In the genomic region with DNA sequence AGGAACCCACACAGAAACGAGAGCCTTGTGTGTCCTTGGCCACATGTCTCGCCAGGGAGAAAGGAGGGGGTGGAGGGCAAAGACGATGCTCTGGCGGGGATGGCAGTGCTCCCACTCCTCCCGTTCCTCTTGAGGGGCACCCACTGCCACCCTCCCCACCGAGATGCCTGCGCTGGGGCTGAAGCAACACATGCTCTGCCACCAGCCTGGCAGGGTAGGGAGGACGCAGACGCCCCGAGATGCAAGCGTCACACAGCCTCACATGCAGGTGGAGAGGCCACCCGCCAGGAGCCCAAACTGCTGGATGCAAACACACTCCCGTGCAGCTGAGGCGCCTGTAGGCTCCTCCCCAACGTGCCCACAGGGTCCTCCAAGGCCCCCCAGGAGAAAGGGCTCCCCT, we compare ENCODE assay signal across 20 cellular contexts. TPM values are rescaled to one million over a fixed set of nuclear protein-coding genes. Genes with fewer than 3 reads are reported as not detected.
DNase-seq lines count a peak whose midpoint lies in the region; ATAC-seq and TF ChIP-seq lines count a peak whose summit lies in the region.
"Had no signal": no experiment of that assay in that cellular context is flagged by ENCODE, and none has a peak within 500 bp of the region (broad histone marks: within the 10 kb centered on the region; RNA-seq: fewer than 3 reads in every experiment).

No MANE protein-coding gene starts in this region.

- peaks cover 8% of the 10 kb centered on the region for H3K4me1 ChIP-seq in CD8-positive, alpha-beta memory T cell (ENCODE audit: insufficient read depth, low read length)
- H3K4me1 ChIP-seq in HUES48 (ENCODE audit: control insufficient read depth, insufficient read depth, low read length) = no peaks in the 10 kb centered on the region
- H3K4me1 ChIP-seq: SJSA1 had no signal

- H3K4me1 Mint-ChIP-seq in CD8-positive, alpha-beta memory T cell = peaks cover 27 to 51% (median 27%) of the 10 kb centered on the region in 3 donors
- H3K4me1 Mint-ChIP-seq in brain (peaks cover 58% of the 10 kb centered on the region), nephron (peaks cover 28% of the 10 kb centered on the region)

- peak overlapping the region; percentile 7 to 87 (median 23) for H3K4me3 Mint-ChIP-seq in CD8-positive, alpha-beta memory T cell
- H3K4me3 Mint-ChIP-seq in brain (peak overlapping the region; percentile 61 to 99 (median 98)), nephron (peak overlapping the region; percentile 94 to 97 (median 97))

- no peak overlapping the region for H3K27ac Mint-ChIP-seq in CD8-positive, alpha-beta memory T cell
- H3K27ac Mint-ChIP-seq in brain (peak overlapping the region in 2 of 5 experiments; percentile 43 to 96), nephron (no peak overlapping the region)
- H3K27ac Mint-ChIP-seq: T-helper 2 cell treated with Interferon-gamma antibody and Interleukin-4, amounts not matched to agents 5 μg/mL and 100 μg/mL, for 36 hours had no signal

- no peaks in the 10 kb centered on the region for H3K27me3 ChIP-seq in CD8-positive, alpha-beta memory T cell (ENCODE audit: insufficient read depth, low read length, poor library complexity, severe bottlenecking)
- no peaks in the 10 kb centered on the region for H3K27me3 ChIP-seq in HUES48 (ENCODE audit: control insufficient read depth, insufficient read depth, low read length)
- H3K27me3 ChIP-seq: cardiac muscle cell, ovary, sigmoid colon, SJSA1, thyroid gland had no signal

- no peak for DNase-seq in CD8-positive, alpha-beta memory T cell
- no peak for DNase-seq in AG20443 (ENCODE audit: low spot score)
- DNase-seq in NCI-H524 (lab: John Stamatoyannopoulos, UW) = no peak
- DNase-seq: gastrocnemius medialis; NCI-H1436; NCI-H774; ovary; PC-3; sigmoid colon; stimulated activated naive CD4-positive, alpha-beta T cell treated with Interleukin-2 at 50 U/mL for 16 hours; thyroid gland had no signal

- no peaks in the 10 kb centered on the region for H3K36me3 ChIP-seq in CD8-positive, alpha-beta memory T cell (ENCODE audit: insufficient read depth, low read length)
- no peaks in the 10 kb centered on the region for H3K36me3 ChIP-seq in HUES48 (ENCODE audit: control insufficient read depth, insufficient read depth, low read length)
- H3K36me3 ChIP-seq: cardiac muscle cell, gastrocnemius medialis, ovary, sigmoid colon, SJSA1, thyroid gland had no signal

- no peaks in the 10 kb centered on the region for H3K9me3 Mint-ChIP-seq in CD8-positive, alpha-beta memory T cell
- H3K9me3 Mint-ChIP-seq in brain (peaks cover 0 to 11% (median 5%) of the 10 kb centered on the region in 5 experiments), nephron (no peaks in the 10 kb centered on the region)
- H3K9me3 Mint-ChIP-seq: T-helper 2 cell treated with Interferon-gamma antibody and Interleukin-4, amounts not matched to agents 5 μg/mL and 100 μg/mL, for 36 hours had no signal

- CTCF ChIA-PET in CD8-positive, alpha-beta memory T cell (lab: Charles Lee) = interaction anchor here (0.6 to 0.9 kb wide), 2 partner anchors 20 to 145 kb away, joined by 3 read pairs; no protein-coding TSS in a partner anchor

- peaks cover 0 to 6% (median 0%) of the 10 kb centered on the region in 3 donors for H3K36me3 Mint-ChIP-seq in CD8-positive, alpha-beta memory T cell
- H3K36me3 Mint-ChIP-seq in brain (peaks cover 27% of the 10 kb centered on the region), nephron (ENCODE audit: low read depth) (no peaks in the 10 kb centered on the region)

- TF ChIP-seq CTCF in brain (conservative IDR thresholded peaks at IDR 0.05) = no peak
- no peak for TF ChIP-seq CTCF in nephron (IDR thresholded peaks at IDR 0.05; ENCODE audit: unreplicated experiment in 3 of 3)

- peaks cover 0 to 8% of the 10 kb centered on the region in 2 donors for H3K27me3 Mint-ChIP-seq in CD8-positive, alpha-beta memory T cell
- H3K27me3 Mint-ChIP-seq in brain = peaks cover 12% of the 10 kb centered on the region
- H3K27me3 Mint-ChIP-seq in nephron (ENCODE audit: low read depth) = peaks cover 3% of the 10 kb centered on the region

- no peaks in the 10 kb centered on the region for H3K9me3 ChIP-seq in CD8-positive, alpha-beta memory T cell (ENCODE audit: low read length)
- H3K9me3 ChIP-seq in HUES48 (ENCODE audit: control insufficient read depth, insufficient read depth, low read length) = no peaks in the 10 kb centered on the region
- H3K9me3 ChIP-seq: gastrocnemius medialis, ovary, sigmoid colon, SJSA1, thyroid gland had no signal

- H3K27ac ChIP-seq in CD8-positive, alpha-beta memory T cell (ENCODE audit: low read depth, low read length) = no peak overlapping the region
- H3K27ac ChIP-seq in HUES48 (ENCODE audit: low read depth, low read length) = no peak overlapping the region
- H3K27ac ChIP-seq: cardiac muscle cell, gastrocnemius medialis, ovary, SJSA1, thyroid gland had no signal

- H3K9ac ChIP-seq in HUES48 (ENCODE audit: low read depth, low read length) = no peak overlapping the region

- H3K4me3 ChIP-seq in CD8-positive, alpha-beta memory T cell (ENCODE audit: low read length) = no peak overlapping the region
- 0 out of 2 replicates have a peak overlapping the region, but pooled peaks have one; percentile 8 for H3K4me3 ChIP-seq in HUES48 (ENCODE audit: low read depth, low read length)
- H3K4me3 ChIP-seq: cardiac muscle cell, gastrocnemius medialis, ovary, sigmoid colon, SJSA1, thyroid gland had no signal

- ATAC-seq in HG03378 (IDR thresholded peaks at IDR 0.05; ENCODE audit: unreplicated experiment) = no peak
- ATAC-seq in GM18873 (IDR thresholded peaks at IDR 0.05; ENCODE audit: low FRiP score, unreplicated experiment) = no peak
- ATAC-seq: esophagus mucosa, gastrocnemius medialis, PC-3 had no signal

- POLR2A ChIA-PET in CD8-positive, alpha-beta memory T cell (lab: Charles Lee) = no interaction called here

RNA-seq across cellular contexts. Expression of a gene that starts 2.7 kb away (rescaled TPM):
- 1 to 10 TPM; 5.8 TPM for total RNA-seq in CD8-positive, alpha-beta memory T cell
- polyA plus RNA-seq in CD8-positive, alpha-beta memory T cell = 0.81 TPM
- 78.5 TPM for polyA plus RNA-seq in brain (ENCODE audit: insufficient read depth, low read depth, low replicate concordance)

Comparison
In these comparisons a context has a peak if more than half of its experiments do, and no peak if none do; other contexts are left out.
1. H3K4me3 Mint-ChIP-seq: peak in every context shown above with its lines; median percentile 98 in brain; 97 in nephron; 23 in CD8-positive, alpha-beta memory T cell.
2. RNA of a gene that starts 2.7 kb away (polyA plus RNA-seq): 78.5 TPM in brain (single experiment); 0.81 TPM in CD8-positive, alpha-beta memory T cell (single experiment); every median in the first group is over 10 times any median in the second.